In genomic region chr4:127709456-127709855, GRCh38 we compare ENCODE assay signal across 2 cellular contexts.
TF ChIP-seq lines count a peak whose summit lies in the region.

No MANE protein-coding gene starts in this region.

TF ChIP-seq in SK-N-SH, 30 proteins besides CTCF, POLR2A, EP300 and RAD21:
- TF ChIP-seq REST (IDR thresholded peaks at IDR 0.05; ENCODE audit: low read depth, low read length) (no peak), MEF2A (IDR thresholded peaks at IDR 0.05; ENCODE audit: borderline replicate concordance, low read depth) (no peak)

TF ChIP-seq in SK-N-SH treated with all-trans-retinoic acid at 6 μM for 48 hours, 23 proteins besides CTCF, POLR2A, EP300 and RAD21 (continued from another document):
- TF ChIP-seq PATZ1 (CRISPR knock-in tag; IDR thresholded peaks at IDR 0.05; ENCODE audit: borderline replicate concordance) (no peak), ZNF8 (CRISPR knock-in tag; IDR thresholded peaks at IDR 0.05) (no peak), ZNF70 (CRISPR knock-in tag; IDR thresholded peaks at IDR 0.05) (no peak), ZC3H10 (CRISPR knock-in tag; IDR thresholded peaks at IDR 0.05) (no peak), SNAI2 (CRISPR knock-in tag; IDR thresholded peaks at IDR 0.05) (no peak), GLIS3 (CRISPR knock-in tag; IDR thresholded peaks at IDR 0.05) (no peak), POU6F1 (CRISPR knock-in tag; IDR thresholded peaks at IDR 0.05; ENCODE audit: borderline replicate concordance, low read depth) (no peak), RARB (CRISPR knock-in tag; IDR thresholded peaks at IDR 0.05) (no peak), TCF4 (CRISPR knock-in tag; IDR thresholded peaks at IDR 0.05; ENCODE audit: borderline replicate concordance) (no peak), CSRNP3 (CRISPR knock-in tag; IDR thresholded peaks at IDR 0.05) (no peak)
